In the genomic region with DNA sequence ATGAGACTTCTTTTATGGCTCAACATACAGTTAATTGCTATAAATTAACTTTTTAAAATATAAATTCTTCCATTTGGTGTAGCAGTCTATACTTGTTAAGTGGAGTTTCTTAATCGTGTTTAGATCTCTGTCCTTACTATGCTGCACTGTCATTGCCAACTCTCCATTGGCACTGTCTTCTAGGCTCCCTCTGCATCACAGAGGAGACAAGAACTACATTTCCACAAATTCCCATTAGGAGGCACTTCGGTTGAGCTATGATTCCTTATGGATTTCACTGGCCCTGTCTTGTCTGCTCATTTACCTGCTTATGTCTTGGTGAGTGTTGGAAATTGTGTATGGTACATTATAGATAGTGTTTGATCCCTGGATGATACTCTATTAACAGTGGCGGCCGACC, we compare ENCODE assay signal across 27 cellular contexts.
"Had no signal": no experiment of that assay in that cellular context is flagged by ENCODE, and none has a peak within 500 bp of the region (broad histone marks: within the 10 kb centered on the region; RNA-seq: fewer than 3 reads in every experiment).

No MANE protein-coding gene starts in this region.

- DNase-seq: activated CD4-positive, alpha-beta memory T cell treated with anti-CD3 and anti-CD28 coated beads for 36 hours; activated CD4-positive, alpha-beta T cell treated with anti-CD3 and anti-CD28 coated beads for 4 hours; activated CD4-positive, alpha-beta T cell treated with anti-CD3 and anti-CD28 coated beads, Interleukin-2, amount 50 U/mL, for 1 hour; activated CD8-positive, alpha-beta memory T cell treated with anti-CD3 and anti-CD28 coated beads, Interleukin-2, amount 50 U/mL, for 4 hours; activated gamma-delta T cell treated with Interleukin-2 at 50 U/mL for 16 hours; activated naive CD4-positive, alpha-beta T cell treated with anti-CD3 and anti-CD28 coated beads for 36 hours; activated T-cell treated with anti-CD3 and anti-CD28 coated beads for 4 hours; activated T-cell treated with anti-CD3 and anti-CD28 coated beads, Interleukin-2, amount 50 U/mL, for 4 hours; adrenal gland; body of pancreas; Karpas-422; NCI-H1105; NCI-H1417 treated with DMSO at 0.1 percent for 48 hours; NCI-H187 treated with DMSO at 0.1 percent for 48 hours; NCI-H2081; NCI-H2171 treated with DMSO at 0.1 percent for 48 hours; NCI-H2227 treated with DMSO at 0.1 percent for 48 hours; NCI-H446; NCI-H510A treated with DMSO at 0.1 percent for 48 hours; NCI-H526 treated with DMSO at 0.1 percent for 48 hours; NCI-H774; PC-9; SIG-M5; T1000 had no signal

- H3K27ac ChIP-seq: adrenal gland, body of pancreas, breast epithelium, PC-9, RWPE1, SK-N-MC had no signal
